Comparison of ENCODE assay signal across 1 cellular context in genomic region chr3:148534089-148534988, GRCh38.
TF ChIP-seq lines count a peak whose summit lies in the region.

No MANE protein-coding gene starts in this region.

TF ChIP-seq in HepG2, 621 proteins besides CTCF, POLR2A, EP300 and RAD21 (continued from another document):
- TF ChIP-seq CHD4 (IDR thresholded peaks at IDR 0.05; ENCODE audit: borderline replicate concordance, low read length): no peak
- no peak for TF ChIP-seq JUNB (CRISPR knock-in tag; IDR thresholded peaks at IDR 0.05; ENCODE audit: borderline replicate concordance)
